Comparison of ENCODE assay signal across 16 cellular contexts in the genomic region with DNA sequence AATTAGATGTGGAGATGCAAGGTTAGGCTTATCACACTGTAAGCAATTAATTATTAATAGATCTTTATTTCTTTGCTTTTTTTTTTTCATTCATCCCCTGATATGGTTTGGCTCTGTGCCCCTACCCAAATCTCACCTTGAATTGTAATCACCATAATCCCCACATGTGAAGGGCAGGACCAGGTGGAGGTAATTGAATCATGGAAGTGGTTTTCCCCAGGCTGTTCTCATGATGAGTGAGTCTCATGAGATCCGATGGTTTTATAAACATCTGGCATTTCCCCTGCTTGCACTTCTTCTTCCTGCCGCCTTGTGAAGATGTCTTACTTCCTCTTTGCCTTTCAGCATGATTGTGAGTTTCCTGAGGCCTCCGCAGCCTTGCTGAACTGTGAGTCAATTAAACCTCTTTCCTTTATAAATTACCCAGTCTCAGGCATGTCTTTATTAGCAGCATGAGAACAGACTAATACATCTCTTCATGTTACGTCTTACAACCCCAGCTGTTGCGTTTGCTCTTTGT.
DNase-seq lines count a peak whose midpoint lies in the region; ATAC-seq and TF ChIP-seq lines count a peak whose summit lies in the region.
"Had no signal": no experiment of that assay in that cellular context is flagged by ENCODE, and none has a peak within 500 bp of the region (broad histone marks: within the 10 kb centered on the region; RNA-seq: fewer than 3 reads in every experiment).

No MANE protein-coding gene starts in this region.

- H3K9ac ChIP-seq in BLaER1 (peak overlapping the region; percentile 70), DND-41 (ENCODE audit: low read depth, low read length) (no peak overlapping the region)

- no peaks in the 10 kb centered on the region for H4K20me1 ChIP-seq in BLaER1
- 0 out of 2 replicates have a peak, but pooled peaks cover 5% of the 10 kb centered on the region for H4K20me1 ChIP-seq in DND-41 (ENCODE audit: insufficient read depth, low read length)
- no peaks in the 10 kb centered on the region for H4K20me1 ChIP-seq in OCI-LY7 (ENCODE audit: insufficient read depth, low read length)

- peak; percentile 37 for DNase-seq in DND-41
- peak; percentile 66 to 71 for DNase-seq in Kasumi-1 (lab: John Stamatoyannopoulos, UW)
- peak; percentile 5 for DNase-seq in OCI-LY7 (ENCODE audit: low spot score)
- DNase-seq in NCI-H2081 (lab: John Stamatoyannopoulos, UW), result no peak
- DNase-seq in coronary artery (ENCODE audit: low spot score), result no peak
- no peak for DNase-seq in central memory CD4-positive, alpha-beta T cell
- DNase-seq: GF-D8, H7, HFFc6, NCI-H1105, NCI-H2081 treated with DMSO at 0.1 percent for 48 hours, NCI-H510A, NCI-H82 had no signal

- no TSS peak for BruUV-seq in OCI-LY7 (replicated peaks; lab: Mats Ljungman, UMichigan)

- peaks cover 45% of the 10 kb centered on the region for H3K4me1 ChIP-seq in BLaER1
- H3K4me1 ChIP-seq in DND-41 (ENCODE audit: insufficient read depth, low read length), result peaks cover 51% of the 10 kb centered on the region
- no peaks in the 10 kb centered on the region for H3K4me1 ChIP-seq in OCI-LY7 (ENCODE audit: insufficient read depth, low read length, poor library complexity, severe bottlenecking)

- H3K27me3 ChIP-seq in BLaER1 (no peaks in the 10 kb centered on the region), DND-41 (ENCODE audit: insufficient read depth, low read length, poor library complexity) (no peaks in the 10 kb centered on the region)

- TF ChIP-seq CTCF in DND-41 (IDR thresholded peaks at IDR 0.05; ENCODE audit: borderline replicate concordance, extremely low read depth, low read length, poor library complexity, severe bottlenecking), result no peak
- no peak for TF ChIP-seq CTCF in OCI-LY7 (conservative IDR thresholded peaks at IDR 0.05; ENCODE audit: low read length)
- no peak for TF ChIP-seq CTCF in coronary artery (IDR thresholded peaks at IDR 0.05)

- H2AFZ ChIP-seq in DND-41 (ENCODE audit: low read depth, low read length), result no peak overlapping the region
- no peak overlapping the region for H2AFZ ChIP-seq in OCI-LY7 (ENCODE audit: low read length)

- CTCF ChIA-PET in OCI-LY7 (lab: Charles Lee; ENCODE audit: unreplicated experiment), result no interaction called here

- H3K36me3 ChIP-seq in BLaER1 (0 out of 2 replicates have a peak, but pooled peaks cover 4% of the 10 kb centered on the region), DND-41 (ENCODE audit: insufficient read depth, low read length) (peaks cover 89% of the 10 kb centered on the region), OCI-LY7 (ENCODE audit: insufficient read depth, low read length) (no peaks in the 10 kb centered on the region)

- H3K9me2 ChIP-seq in OCI-LY7 (ENCODE audit: insufficient read depth, low read length), result no peaks in the 10 kb centered on the region

- H3K27ac ChIP-seq in BLaER1 (peak overlapping the region; percentile 91), DND-41 (ENCODE audit: low read length) (peak overlapping the region; percentile 64), OCI-LY7 (ENCODE audit: low read depth, low read length, poor library complexity, severe bottlenecking) (no peak overlapping the region), coronary artery (no peak overlapping the region)

- intact Hi-C loops in OCI-LY7 (cut with micrococcal nuclease; ENCODE audit: unreplicated experiment), result no loop called here

- POLR2A ChIA-PET in OCI-LY7 (lab: Charles Lee), result no interaction called here

- H3K4me2 ChIP-seq in BLaER1, result peak overlapping the region; percentile 61
- no peak overlapping the region for H3K4me2 ChIP-seq in DND-41 (ENCODE audit: insufficient read depth, low read length)
- no peak overlapping the region for H3K4me2 ChIP-seq in OCI-LY7 (ENCODE audit: low read length)

- H3K4me3 ChIP-seq in BLaER1 (peak overlapping the region; percentile 45; the same call in 1 of the 2 replicates), DND-41 (ENCODE audit: low read depth in 1 of 2, low read length in 2 of 2) (no peak overlapping the region), OCI-LY7 (ENCODE audit: low read depth, low read length, poor library complexity, severe bottlenecking) (no peak overlapping the region), coronary artery (no peak overlapping the region)
- H3K4me3 ChIP-seq: K562 had no signal

- peak; percentile 18; the same call in 1 of the 3 replicates for ATAC-seq in DND-41 (ENCODE audit: insufficient read depth, low read depth)
- ATAC-seq: K562, Panc1 had no signal

- H3K79me2 ChIP-seq in DND-41 (ENCODE audit: insufficient read depth, low read length), result peaks cover 92% of the 10 kb centered on the region
- no peaks in the 10 kb centered on the region for H3K79me2 ChIP-seq in OCI-LY7 (ENCODE audit: insufficient read depth, low read depth, low read length)

- peaks cover 48% of the 10 kb centered on the region for H3K9me3 ChIP-seq in BLaER1
- peaks cover 49% of the 10 kb centered on the region for H3K9me3 ChIP-seq in DND-41 (ENCODE audit: insufficient read depth, low read length, severe bottlenecking)
- peaks cover 13% of the 10 kb centered on the region; the same call in 1 of the 2 replicates for H3K9me3 ChIP-seq in OCI-LY7 (ENCODE audit: low read length)

Comparison
In these comparisons a context has a peak if more than half of its experiments do, and no peak if none do; other contexts are left out.
1. H3K27ac ChIP-seq: peak in BLaER1 (single experiment) and DND-41 (single experiment); none in OCI-LY7 (single experiment) and coronary artery (0 of 2).
2. DNase-seq: peak in DND-41 (single experiment), Kasumi-1 (2 of 2) and OCI-LY7 (single experiment); none in NCI-H2081 (0 of 2), coronary artery (single experiment) and central memory CD4-positive, alpha-beta T cell (single experiment).